21 cellular contexts compared by ENCODE assay signal in the genomic region with DNA sequence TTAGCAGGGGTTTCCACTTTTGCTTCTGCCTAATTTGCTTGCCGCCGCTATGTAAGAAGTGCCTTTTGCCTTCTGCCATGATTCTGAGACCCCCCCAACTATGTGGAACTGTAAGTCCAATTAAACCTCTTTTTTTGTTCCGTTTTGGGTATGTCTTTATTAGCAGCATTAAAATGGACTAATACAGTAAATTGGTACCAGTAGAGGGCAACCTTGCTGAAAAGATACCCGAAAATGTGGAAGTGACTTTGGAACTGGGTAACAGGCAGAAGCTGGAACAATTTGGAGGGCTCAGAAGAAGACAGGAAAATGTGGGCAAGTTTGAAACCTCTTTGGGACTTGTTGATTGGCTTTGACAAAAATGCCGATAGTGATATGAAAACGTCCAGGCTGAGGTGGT.
DNase-seq lines count a peak whose midpoint lies in the region; ATAC-seq and TF ChIP-seq lines count a peak whose summit lies in the region.
"Had no signal": no experiment of that assay in that cellular context is flagged by ENCODE, and none has a peak within 500 bp of the region (broad histone marks: within the 10 kb centered on the region; RNA-seq: fewer than 3 reads in every experiment).

No MANE protein-coding gene starts in this region.

- POLR2A ChIA-PET in A673 (lab: Charles Lee; ENCODE audit: low non-redundant PET) = no interaction called here
- POLR2A ChIA-PET in OCI-LY7 (lab: Charles Lee) = no interaction called here

- no peak overlapping the region for H3T11ph ChIP-seq in H9 (ENCODE audit: low read length)

- H3K9ac ChIP-seq in H9 (ENCODE audit: extremely low read depth, insufficient read length, low read length) = no peak overlapping the region
- no peak overlapping the region for H3K9ac ChIP-seq in endodermal cell (ENCODE audit: extremely low read depth, low read length, poor library complexity, severe bottlenecking)
- H3K9ac ChIP-seq in trophoblast cell (ENCODE audit: low read length) = no peak overlapping the region

- H4K12ac ChIP-seq in trophoblast cell (ENCODE audit: low read depth, low read length) = no peak overlapping the region

- no peak overlapping the region for H3K56ac ChIP-seq in H9 (ENCODE audit: insufficient read length, low read depth, low read length)

- no peak for ATAC-seq in HG02870 (IDR thresholded peaks at IDR 0.05; ENCODE audit: unreplicated experiment)
- no peak for ATAC-seq in HG03342 (IDR thresholded peaks at IDR 0.05; ENCODE audit: unreplicated experiment)
- ATAC-seq: effector memory CD8-positive, alpha-beta T cell; GM12878; stimulated activated naive CD8-positive, alpha-beta T cell treated with anti-CD3 and anti-CD28 coated beads, Interleukin-15, Interleukin-2, amounts not matched to agents 100 U/mL and 50 U/mL, for 24 hours had no signal

- no peaks in the 10 kb centered on the region for H3K9me2 ChIP-seq in OCI-LY7 (ENCODE audit: insufficient read depth, low read length)

- H3K23ac ChIP-seq in H9 (ENCODE audit: insufficient read length, low read depth, low read length) = no peak overlapping the region
- H3K23ac ChIP-seq in trophoblast cell (ENCODE audit: low read length) = no peak overlapping the region

- DNase-seq in A673 (ENCODE audit: low spot score) (peak; percentile 9), H9 (no peak), OCI-LY7 (ENCODE audit: low spot score) (peak; percentile 2), endodermal cell (no peak), trophoblast cell (no peak), NK-92 (lab: John Stamatoyannopoulos, UW; ENCODE audit: unreplicated experiment) (no peak)
- DNase-seq: activated CD4-positive, alpha-beta T cell treated with anti-CD3 and anti-CD28 coated beads, Interleukin-2, amount 10 ng/mL, durations not matched to agents 7 days and 5 days; activated naive CD4-positive, alpha-beta T cell; amygdala; COR-L47; effector memory CD8-positive, alpha-beta T cell; GF-D8; NCI-H1048; NCI-H2029 treated with DMSO at 0.1 percent for 48 hours; NCI-H446 treated with DMSO at 0.1 percent for 48 hours; sigmoid colon; stimulated activated naive CD8-positive, alpha-beta T cell treated with anti-CD3 and anti-CD28 coated beads, Interleukin-15, Interleukin-2, amounts not matched to agents 100 U/mL and 50 U/mL, for 24 hours; upper lobe of left lung had no signal

- H3K79me2 ChIP-seq in H9 (ENCODE audit: insufficient read depth, low read length) (no peaks in the 10 kb centered on the region), OCI-LY7 (ENCODE audit: insufficient read depth, low read depth, low read length) (no peaks in the 10 kb centered on the region), trophoblast cell (ENCODE audit: control insufficient read depth, insufficient read depth, low read length, poor library complexity) (no peaks in the 10 kb centered on the region)

- no peak overlapping the region for H3K14ac ChIP-seq in H9 (ENCODE audit: insufficient read depth, low read length)
- H3K14ac ChIP-seq in trophoblast cell (ENCODE audit: low read length) = no peak overlapping the region

- H3K4me2 ChIP-seq in H9 (ENCODE audit: insufficient read depth, insufficient read length, low read length) (no peak overlapping the region), OCI-LY7 (ENCODE audit: low read length) (no peak overlapping the region), trophoblast cell (ENCODE audit: low read length) (no peak overlapping the region)

- CTCF ChIA-PET in A673 (lab: Charles Lee) = no interaction called here
- CTCF ChIA-PET in OCI-LY7 (lab: Charles Lee; ENCODE audit: unreplicated experiment) = no interaction called here

- no peaks in the 10 kb centered on the region for H3K23me2 ChIP-seq in H9 (ENCODE audit: insufficient read length, low read depth, low read length, poor library complexity, severe bottlenecking)

- H3K9me3 ChIP-seq in A673 (ENCODE audit: low read depth, low read length, poor library complexity, severe bottlenecking) (no peaks in the 10 kb centered on the region), H9 (ENCODE audit: control insufficient read depth, low read depth, low read length) (no peaks in the 10 kb centered on the region), OCI-LY7 (ENCODE audit: low read length) (no peaks in the 10 kb centered on the region), endodermal cell (ENCODE audit: control insufficient read depth, low read length) (no peaks in the 10 kb centered on the region), trophoblast cell (ENCODE audit: insufficient read depth, low read depth, low read length) (peaks cover 4% of the 10 kb centered on the region)

- H4K91ac ChIP-seq in H9 (ENCODE audit: insufficient read length, low read depth, low read length) = no peak overlapping the region
- H4K91ac ChIP-seq in trophoblast cell (ENCODE audit: low read depth, low read length) = no peak overlapping the region

- peaks cover 4% of the 10 kb centered on the region in 2 experiments; a peak in 2 of 4 replicates for H3K4me1 Mint-ChIP-seq in H9
- H3K4me1 Mint-ChIP-seq in endodermal cell = peaks cover 2% of the 10 kb centered on the region
- H3K4me1 Mint-ChIP-seq: activated CD4-positive, alpha-beta T cell treated with anti-CD3 and anti-CD28 coated beads, Interleukin-2, amount 10 ng/mL, durations not matched to agents 7 days and 5 days had no signal

- H2AK5ac ChIP-seq in H9 (ENCODE audit: insufficient read length, low read length) = no peak overlapping the region
- H2AK5ac ChIP-seq in trophoblast cell (ENCODE audit: low read length) = no peak overlapping the region

- peaks cover 5 to 11% (median 10%) of the 10 kb centered on the region in 3 experiments for H3K36me3 Mint-ChIP-seq in H9 (ENCODE audit: insufficient read depth in 1 of 3, low read depth in 3 of 3)
- H3K36me3 Mint-ChIP-seq in endodermal cell (ENCODE audit: low read depth) = peaks cover 12% of the 10 kb centered on the region

- H3K79me1 ChIP-seq in H9 (ENCODE audit: insufficient read depth, low read depth, low read length, poor library complexity, severe bottlenecking) (no peaks in the 10 kb centered on the region), trophoblast cell (ENCODE audit: low read length) (no peaks in the 10 kb centered on the region)

- H2BK120ac ChIP-seq in H9 (ENCODE audit: low read depth, low read length, poor library complexity, severe bottlenecking) (no peak overlapping the region), trophoblast cell (ENCODE audit: insufficient read depth, low read length, poor library complexity) (no peak overlapping the region)

- no CpG with 5 or more reads among the region's 6 CpGs for WGBS in H9 (ENCODE audit: extremely low coverage, insufficient read length, low lambda C conversion rate)
- 87 to 90% methylated on average over 3 to 6 of the region's 6 CpGs for WGBS in endodermal cell (ENCODE audit: insufficient coverage in 1 of 2, insufficient read length in 1 of 2), 2 experiments
- no CpG with 5 or more reads among the region's 6 CpGs for WGBS in trophoblast cell (ENCODE audit: extremely low coverage, insufficient coverage, insufficient read length)

- H3K9me3 Mint-ChIP-seq in H9 = peaks cover 5 to 8% of the 10 kb centered on the region in 2 experiments
- peaks cover 6% of the 10 kb centered on the region for H3K9me3 Mint-ChIP-seq in endodermal cell

- no peak overlapping the region for H3K27ac ChIP-seq in A673 (ENCODE audit: low read depth, low read length, poor library complexity, severe bottlenecking)
- H3K27ac ChIP-seq in H9 (ENCODE audit: insufficient read length, low read depth, low read length) = no peak overlapping the region
- H3K27ac ChIP-seq in OCI-LY7 (ENCODE audit: low read depth, low read length, poor library complexity, severe bottlenecking) = no peak overlapping the region
- H3K27ac ChIP-seq in endodermal cell (ENCODE audit: low read depth, low read length) = no peak overlapping the region
- no peak overlapping the region for H3K27ac ChIP-seq in trophoblast cell (ENCODE audit: low read depth, low read length)
- H3K27ac ChIP-seq: sigmoid colon, upper lobe of left lung had no signal

- H3K18ac ChIP-seq in H9 (ENCODE audit: insufficient read length, low read depth, low read length) = no peak overlapping the region
- H3K18ac ChIP-seq in trophoblast cell (ENCODE audit: low read length) = no peak overlapping the region

- H4K5ac ChIP-seq in H9 (ENCODE audit: insufficient read length, low read depth, low read length) = no peak overlapping the region

- H3K4me1 ChIP-seq in A673 (ENCODE audit: insufficient read depth, low read length, poor library complexity, severe bottlenecking) (no peaks in the 10 kb centered on the region), H9 (ENCODE audit: insufficient read depth, low read length) (no peaks in the 10 kb centered on the region), OCI-LY7 (ENCODE audit: insufficient read depth, low read length, poor library complexity, severe bottlenecking) (no peaks in the 10 kb centered on the region), endodermal cell (ENCODE audit: control insufficient read depth, insufficient read depth, low read length) (no peaks in the 10 kb centered on the region), trophoblast cell (ENCODE audit: control insufficient read depth in 1 of 2, insufficient read depth in 2 of 2, low read length in 2 of 2) (no peaks in the 10 kb centered on the region)
- H3K4me1 ChIP-seq: sigmoid colon, upper lobe of left lung had no signal

- H3K27me3 Mint-ChIP-seq in H9 (ENCODE audit: low read depth) (no peaks in the 10 kb centered on the region; the same call in 1 of the 2 replicates), endodermal cell (ENCODE audit: insufficient read depth) (no peaks in the 10 kb centered on the region)
- H3K27me3 Mint-ChIP-seq: activated CD4-positive, alpha-beta T cell treated with anti-CD3 and anti-CD28 coated beads, Interleukin-2, amount 10 ng/mL, durations not matched to agents 7 days and 5 days; effector memory CD8-positive, alpha-beta T cell had no signal

- intact Hi-C loops in A673 (cut with micrococcal nuclease; ENCODE audit: unreplicated experiment) (loop anchor here (5.0 kb wide), 1 partner anchor 215 kb away; a partner anchor contains a TSS), OCI-LY7 (cut with micrococcal nuclease; ENCODE audit: unreplicated experiment) (no loop called here)

- TF ChIP-seq CTCF in A673 (conservative IDR thresholded peaks at IDR 0.05; ENCODE audit: low read depth, low read length) (peak; percentile 36; the same call in 1 of the 2 replicates), H9 (conservative IDR thresholded peaks at IDR 0.05) (peak; percentile 54; the same call in 2 of the 3 replicates), OCI-LY7 (conservative IDR thresholded peaks at IDR 0.05; ENCODE audit: low read length) (peak; percentile 54; the same call in 1 of the 2 replicates), endodermal cell (conservative IDR thresholded peaks at IDR 0.05) (peak; percentile 59)

- H2BK12ac ChIP-seq in H9 (ENCODE audit: insufficient read length, low read depth, low read length) = no peak overlapping the region
- no peak overlapping the region for H2BK12ac ChIP-seq in trophoblast cell (ENCODE audit: low read length)

- no peak overlapping the region for H2AFZ ChIP-seq in H9 (ENCODE audit: low read length)
- H2AFZ ChIP-seq in OCI-LY7 (ENCODE audit: low read length) = no peak overlapping the region
- no peak overlapping the region for H2AFZ ChIP-seq in trophoblast cell (ENCODE audit: insufficient read depth, low read length, poor library complexity)

- H3K4ac ChIP-seq in H9 (ENCODE audit: low read depth, low read length) (no peak overlapping the region), trophoblast cell (ENCODE audit: low read depth, low read length) (no peak overlapping the region)

- H2BK15ac ChIP-seq in H9 (ENCODE audit: low read depth, low read length) = no peak overlapping the region

- H3K4me3 Mint-ChIP-seq in H9 = no peak overlapping the region
- H3K4me3 Mint-ChIP-seq in endodermal cell = no peak overlapping the region
- H3K4me3 Mint-ChIP-seq: activated CD4-positive, alpha-beta T cell treated with anti-CD3 and anti-CD28 coated beads, Interleukin-2, amount 10 ng/mL, durations not matched to agents 7 days and 5 days; effector memory CD8-positive, alpha-beta T cell had no signal

- H4K20me1 ChIP-seq in H9 (ENCODE audit: control insufficient read depth, insufficient read depth, insufficient read length) (no peaks in the 10 kb centered on the region), OCI-LY7 (ENCODE audit: insufficient read depth, low read length) (no peaks in the 10 kb centered on the region)

- H3K4me3 ChIP-seq in A673 (ENCODE audit: low read depth, low read length, poor library complexity, severe bottlenecking) (no peak overlapping the region), OCI-LY7 (ENCODE audit: low read depth, low read length, poor library complexity, severe bottlenecking) (no peak overlapping the region), endodermal cell (ENCODE audit: low read length) (no peak overlapping the region), trophoblast cell (ENCODE audit: low read depth, low read length) (no peak overlapping the region)
- H3K4me3 ChIP-seq: GM12878, sigmoid colon, upper lobe of left lung had no signal

- H3K27me3 ChIP-seq in A673 (replicated peaks; ENCODE audit: insufficient read depth, low read depth, low read length, poor library complexity) (no peaks in the 10 kb centered on the region), H9 (ENCODE audit: insufficient read depth, low read length) (no peaks in the 10 kb centered on the region), endodermal cell (ENCODE audit: control insufficient read depth, insufficient read depth, low read length, poor library complexity, severe bottlenecking) (no peaks in the 10 kb centered on the region), trophoblast cell (ENCODE audit: insufficient read depth, low read length) (no peaks in the 10 kb centered on the region)
- H3K27me3 ChIP-seq: sigmoid colon, upper lobe of left lung had no signal

- H3K36me3 ChIP-seq in A673 (ENCODE audit: insufficient read depth, low read length, poor library complexity, severe bottlenecking) (no peaks in the 10 kb centered on the region), OCI-LY7 (ENCODE audit: insufficient read depth, low read length) (no peaks in the 10 kb centered on the region), endodermal cell (ENCODE audit: control insufficient read depth, insufficient read depth, low read length) (no peaks in the 10 kb centered on the region), trophoblast cell (ENCODE audit: control insufficient read depth in 1 of 2, insufficient read depth in 2 of 2, low read length in 2 of 2) (no peaks in the 10 kb centered on the region)
- H3K36me3 ChIP-seq: sigmoid colon, upper lobe of left lung had no signal

- BruUV-seq in A673 (replicated peaks; lab: Mats Ljungman, UMichigan) (no TSS peak), OCI-LY7 (replicated peaks; lab: Mats Ljungman, UMichigan) (no TSS peak)

- H2BK20ac ChIP-seq in H9 (ENCODE audit: low read depth, low read length, poor library complexity, severe bottlenecking) = no peak overlapping the region

- H2BK5ac ChIP-seq in H9 (ENCODE audit: insufficient read length, low read length) (no peak overlapping the region), trophoblast cell (ENCODE audit: low read depth, low read length, poor library complexity) (no peak overlapping the region)

- H3K27ac Mint-ChIP-seq in H9 = peak overlapping the region in 1 of 3 experiments; percentile 46; a peak in 1 of 7 replicates
- no peak overlapping the region for H3K27ac Mint-ChIP-seq in endodermal cell
- H3K27ac Mint-ChIP-seq: activated CD4-positive, alpha-beta T cell treated with anti-CD3 and anti-CD28 coated beads, Interleukin-2, amount 10 ng/mL, durations not matched to agents 7 days and 5 days; effector memory CD8-positive, alpha-beta T cell had no signal

- H4K8ac ChIP-seq in H9 (replicated peaks; ENCODE audit: insufficient read length, low read depth, low read length) (no peak overlapping the region), trophoblast cell (ENCODE audit: low read depth, low read length) (no peak overlapping the region)

Comparison
In these comparisons a context has a peak if more than half of its experiments do, and no peak if none do; other contexts are left out.
1. DNase-seq: peak in A673 (single experiment) and OCI-LY7 (single experiment); none in H9 (single experiment), endodermal cell (single experiment), trophoblast cell (0 of 2) and NK-92 (single experiment).
2. Peak in every context shown above with its lines, with median percentiles within 50 percentile points of each other: CTCF ChIP-seq.